17 cellular contexts compared by ENCODE assay signal in the genomic region with DNA sequence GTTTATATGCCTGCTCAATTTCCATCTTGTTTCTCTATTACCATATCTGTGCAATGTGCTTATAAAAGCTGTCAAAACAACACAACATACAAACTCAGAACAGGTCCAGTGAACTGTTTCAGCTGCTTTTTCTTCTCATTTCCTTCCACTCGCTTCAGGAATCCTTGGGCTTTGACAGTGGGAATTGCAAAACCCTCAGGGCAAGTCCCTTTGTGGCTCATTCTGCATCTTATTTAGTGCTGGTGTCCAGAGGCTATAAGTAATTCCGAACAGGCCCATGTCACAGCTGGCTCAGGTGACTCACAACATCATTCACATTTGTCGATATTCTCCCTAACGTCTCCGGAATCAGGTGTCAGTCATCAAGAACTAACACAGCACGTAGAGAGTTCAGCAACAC.
"Had no signal": no experiment of that assay in that cellular context is flagged by ENCODE, and none has a peak within 500 bp of the region (broad histone marks: within the 10 kb centered on the region; RNA-seq: fewer than 3 reads in every experiment).

No MANE protein-coding gene starts in this region.

- H3K4me1 ChIP-seq: body of pancreas, colonic mucosa, heart right ventricle, prostate gland, suprapubic skin, transverse colon had no signal

- H3K27me3 ChIP-seq: body of pancreas, colonic mucosa, heart right ventricle, suprapubic skin, transverse colon had no signal

- DNase-seq: activated CD4-positive, alpha-beta T cell treated with anti-CD3 and anti-CD28 coated beads, Interleukin-2, amount 50 U/mL, for 4 hours; activated gamma-delta T cell; body of pancreas; colonic mucosa; heart right ventricle; right cardiac atrium; stimulated activated CD4-positive, alpha-beta T cell treated with anti-CD3 and anti-CD28 coated beads, Interleukin-15, amount 100 ng/mL, for 24 hours; stimulated activated CD4-positive, alpha-beta T cell treated with anti-CD3 and anti-CD28 coated beads, Interleukin-2, amount 100 ng/mL, for 48 hours; stimulated activated naive CD8-positive, alpha-beta T cell treated with anti-CD3 and anti-CD28 coated beads, Interleukin-15, amount 100 ng/mL, for 72 hours; transverse colon had no signal

- H3K4me1 Mint-ChIP-seq: stimulated activated naive CD8-positive, alpha-beta T cell treated with anti-CD3 and anti-CD28 coated beads, Interleukin-15, amount 100 ng/mL, for 72 hours had no signal

- H3K27ac ChIP-seq: body of pancreas, colonic mucosa, heart right ventricle, prostate gland, skin epidermis, suprapubic skin, transverse colon had no signal

- ATAC-seq: body of pancreas; heart right ventricle; left lobe of liver; right cardiac atrium; stimulated activated naive CD8-positive, alpha-beta T cell treated with anti-CD3 and anti-CD28 coated beads, Interleukin-15, amount 100 ng/mL, for 72 hours had no signal

- H3K27ac Mint-ChIP-seq: activated naive CD8-positive, alpha-beta T cell; stimulated activated naive CD8-positive, alpha-beta T cell treated with anti-CD3 and anti-CD28 coated beads, Interleukin-15, amount 100 ng/mL, for 72 hours had no signal

- H3K9me3 ChIP-seq: body of pancreas, colonic mucosa, heart right ventricle, prostate gland, suprapubic skin, transverse colon had no signal

- H3K4me3 Mint-ChIP-seq: activated naive CD8-positive, alpha-beta T cell; neural crest cell; stimulated activated naive CD8-positive, alpha-beta T cell treated with anti-CD3 and anti-CD28 coated beads, Interleukin-15, amount 100 ng/mL, for 72 hours had no signal

- H3K27me3 Mint-ChIP-seq: activated naive CD8-positive, alpha-beta T cell; stimulated activated naive CD8-positive, alpha-beta T cell treated with anti-CD3 and anti-CD28 coated beads, Interleukin-15, amount 100 ng/mL, for 72 hours had no signal

- H3K4me3 ChIP-seq: body of pancreas, colonic mucosa, heart right ventricle, lung, prostate gland, skin epidermis, suprapubic skin, transverse colon had no signal

- H3K36me3 ChIP-seq: colonic mucosa, heart right ventricle, prostate gland, suprapubic skin, transverse colon had no signal

- H3K36me3 Mint-ChIP-seq: activated naive CD8-positive, alpha-beta T cell had no signal

- H3K9me3 Mint-ChIP-seq: neural crest cell; stimulated activated naive CD8-positive, alpha-beta T cell treated with anti-CD3 and anti-CD28 coated beads, Interleukin-15, amount 100 ng/mL, for 72 hours had no signal
